Comparison of ENCODE assay signal across 9 cellular contexts in the genomic region with DNA sequence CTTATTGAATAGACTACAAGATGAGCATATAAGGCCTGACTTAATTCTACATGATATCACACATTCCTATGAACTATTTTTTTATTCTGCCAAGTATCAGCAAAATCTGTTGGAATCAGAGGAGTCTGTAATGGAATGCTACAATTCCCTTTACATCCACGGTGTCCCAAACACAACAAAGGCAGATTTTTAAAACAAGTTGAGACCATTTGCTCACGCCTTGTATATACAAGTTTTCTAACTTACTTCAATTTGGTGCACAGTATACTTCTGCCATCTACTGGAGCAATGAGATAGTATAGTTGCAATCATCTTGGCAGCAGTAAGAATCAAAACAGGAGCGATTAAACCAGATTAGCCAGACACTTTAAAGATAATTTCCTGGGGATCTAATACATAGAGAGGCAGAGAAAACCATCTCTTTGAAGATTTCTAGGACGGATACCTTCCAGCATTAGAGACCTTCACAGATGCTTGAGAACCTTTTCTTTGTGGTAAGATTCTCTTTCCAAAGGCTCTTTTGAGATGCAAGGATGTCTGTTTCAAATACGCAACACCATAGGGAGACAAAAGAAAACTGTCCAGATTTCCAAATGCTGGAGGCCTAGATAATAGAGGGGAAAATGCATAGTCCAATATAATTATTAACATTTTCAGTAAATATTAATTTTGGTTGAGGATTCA.
DNase-seq lines count a peak whose midpoint lies in the region; ATAC-seq and TF ChIP-seq lines count a peak whose summit lies in the region.
"Had no signal": no experiment of that assay in that cellular context is flagged by ENCODE, and none has a peak within 500 bp of the region (broad histone marks: within the 10 kb centered on the region; RNA-seq: fewer than 3 reads in every experiment).

No MANE protein-coding gene starts in this region.

- H3K9me3 ChIP-seq in MG63 = no peaks in the 10 kb centered on the region

- H3K4me3 ChIP-seq in MG63 = no peak overlapping the region

- H3K4me1 Mint-ChIP-seq in activated CD8-positive, alpha-beta memory T cell treated with anti-CD3 and anti-CD28 coated beads, Interleukin-2, amount 10 ng/mL, durations not matched to agents 7 days and 5 days = no peaks in the 10 kb centered on the region

- H3K27me3 Mint-ChIP-seq in activated CD8-positive, alpha-beta memory T cell treated with anti-CD3 and anti-CD28 coated beads, Interleukin-2, amount 10 ng/mL, durations not matched to agents 7 days and 5 days = no peaks in the 10 kb centered on the region

- no peak overlapping the region for H3K27ac Mint-ChIP-seq in activated CD8-positive, alpha-beta memory T cell treated with anti-CD3 and anti-CD28 coated beads, Interleukin-2, amount 10 ng/mL, durations not matched to agents 7 days and 5 days

- H3K27me3 ChIP-seq in MG63 = no peaks in the 10 kb centered on the region

- H3K27ac ChIP-seq in VCaP = no peak overlapping the region

- DNase-seq in GM10266 (ENCODE audit: extremely low spot score) = peak; percentile 7
- peak; percentile 9 for DNase-seq in HPDE6-E6E7 (ENCODE audit: extremely low spot score)
- DNase-seq in midbrain (lab: John Stamatoyannopoulos, UW) = peak; percentile 36
- no peak for DNase-seq in activated CD8-positive, alpha-beta memory T cell treated with anti-CD3 and anti-CD28 coated beads, Interleukin-2, amount 10 ng/mL, durations not matched to agents 7 days and 5 days
- DNase-seq in MG63 = no peak
- DNase-seq: aorta had no signal

- ATAC-seq in activated CD8-positive, alpha-beta memory T cell treated with anti-CD3 and anti-CD28 coated beads, Interleukin-2, amount 10 ng/mL, durations not matched to agents 7 days and 5 days = no peak
- ATAC-seq in HG03045 (IDR thresholded peaks at IDR 0.05; ENCODE audit: unreplicated experiment) = no peak
- no peak for ATAC-seq in GM21390 (IDR thresholded peaks at IDR 0.05; ENCODE audit: unreplicated experiment)

- H3K9me3 Mint-ChIP-seq in activated CD8-positive, alpha-beta memory T cell treated with anti-CD3 and anti-CD28 coated beads, Interleukin-2, amount 10 ng/mL, durations not matched to agents 7 days and 5 days (ENCODE audit: low read depth) = peaks cover 2% of the 10 kb centered on the region

- CTCF ChIA-PET in activated CD8-positive, alpha-beta memory T cell treated with anti-CD3 and anti-CD28 coated beads, Interleukin-2, amount 10 ng/mL, durations not matched to agents 7 days and 5 days (lab: Charles Lee) = no interaction called here

- no peaks in the 10 kb centered on the region for H3K36me3 ChIP-seq in MG63

- no peaks in the 10 kb centered on the region for H3K36me3 Mint-ChIP-seq in activated CD8-positive, alpha-beta memory T cell treated with anti-CD3 and anti-CD28 coated beads, Interleukin-2, amount 10 ng/mL, durations not matched to agents 7 days and 5 days

- no peak overlapping the region for H3K4me3 Mint-ChIP-seq in activated CD8-positive, alpha-beta memory T cell treated with anti-CD3 and anti-CD28 coated beads, Interleukin-2, amount 10 ng/mL, durations not matched to agents 7 days and 5 days

- peak; percentile 32 for TF ChIP-seq CTCF in GM10266 (IDR thresholded peaks at IDR 0.05; ENCODE audit: control insufficient read depth, insufficient read depth, low read depth, missing control alignments)
- peak; percentile 85 for TF ChIP-seq CTCF in VCaP (conservative IDR thresholded peaks at IDR 0.05)

Comparison
In these comparisons a context has a peak if more than half of its experiments do, and no peak if none do; other contexts are left out.
1. DNase-seq: peak in GM10266 (single experiment), HPDE6-E6E7 (single experiment) and midbrain (single experiment); none in activated CD8-positive, alpha-beta memory T cell treated with anti-CD3 and anti-CD28 coated beads, Interleukin-2, amount 10 ng/mL, durations not matched to agents 7 days and 5 days (single experiment) and MG63 (single experiment).